10 cellular contexts compared by ENCODE assay signal in genomic region chr5:138461343-138462125, GRCh38. TPM values are rescaled to one million over a fixed set of nuclear protein-coding genes. Genes with fewer than 3 reads are reported as not detected.
A peak's percentile ranks its signal among the peaks of the same experiment; 100 is the strongest.
DNase-seq lines count a peak whose midpoint lies in the region; ATAC-seq and TF ChIP-seq lines count a peak whose summit lies in the region.
"Had no signal": no experiment of that assay in that cellular context is flagged by ENCODE, and none has a peak within 500 bp of the region (broad histone marks: within the 10 kb centered on the region; RNA-seq: fewer than 3 reads in every experiment).

No MANE protein-coding gene starts in this region.

- H3K4me1 Mint-ChIP-seq in activated naive CD8-positive, alpha-beta T cell treated with anti-CD3 and anti-CD28 coated beads, Interleukin-2, amount 50 U/mL, for 24 hours = peaks cover 53% of the 10 kb centered on the region
- H3K4me1 Mint-ChIP-seq in activated T-cell treated with anti-CD3 and anti-CD28 coated beads, Interleukin-2, amount 50 U/mL, for 4 hours (ENCODE audit: low read depth) = peaks cover 41% of the 10 kb centered on the region

- intact Hi-C loops in heart left ventricle (cut with DNase I) (loop anchor here in 1 of 10 donors (5.0 kb wide), 1 partner anchor 81 kb away; the partner anchor contains the start of gene ETF1), Right ventricle myocardium inferior (cut with DNase I) (no loop called here)

- ATAC-seq in heart left ventricle = no peak
- ATAC-seq in Right ventricle myocardium inferior = no peak
- ATAC-seq in activated naive CD8-positive, alpha-beta T cell treated with anti-CD3 and anti-CD28 coated beads, Interleukin-2, amount 50 U/mL, for 24 hours = no peak
- ATAC-seq in thoracic aorta (ENCODE audit: insufficient number of reproducible peaks, low FRiP score, low read depth) = peak; percentile 13
- ATAC-seq in GM18861 (IDR thresholded peaks at IDR 0.05; ENCODE audit: unreplicated experiment) = no peak
- ATAC-seq in activated T-cell treated with anti-CD3 and anti-CD28 coated beads, Interleukin-2, amount 50 U/mL, for 4 hours = no peak
- no peak for ATAC-seq in GM18873 (IDR thresholded peaks at IDR 0.05; ENCODE audit: low FRiP score, unreplicated experiment)
- ATAC-seq: left lung had no signal

- H3K4me3 ChIP-seq in heart left ventricle (no peak overlapping the region), right atrium auricular region (no peak overlapping the region), thoracic aorta (no peak overlapping the region)
- H3K4me3 ChIP-seq: ascending aorta, left lung had no signal

- no peak overlapping the region for H3K4me3 Mint-ChIP-seq in activated naive CD8-positive, alpha-beta T cell treated with anti-CD3 and anti-CD28 coated beads, Interleukin-2, amount 50 U/mL, for 24 hours
- no peak overlapping the region for H3K4me3 Mint-ChIP-seq in activated T-cell treated with anti-CD3 and anti-CD28 coated beads, Interleukin-2, amount 50 U/mL, for 4 hours

- H3K9me3 Mint-ChIP-seq in activated naive CD8-positive, alpha-beta T cell treated with anti-CD3 and anti-CD28 coated beads, Interleukin-2, amount 50 U/mL, for 24 hours = no peaks in the 10 kb centered on the region
- no peaks in the 10 kb centered on the region for H3K9me3 Mint-ChIP-seq in activated T-cell treated with anti-CD3 and anti-CD28 coated beads, Interleukin-2, amount 50 U/mL, for 4 hours

- no peak for TF ChIP-seq POLR2A in heart left ventricle (IDR thresholded peaks at IDR 0.05)

- H3K4me1 ChIP-seq in heart left ventricle (peaks cover 4 to 66% (median 46%) of the 10 kb centered on the region in 12 donors), right atrium auricular region (peaks cover 0 to 55% of the 10 kb centered on the region in 2 donors), thoracic aorta (ENCODE audit: control insufficient read depth in 1 of 2, low read depth in 2 of 2) (peaks cover 10 to 43% of the 10 kb centered on the region in 2 donors)

- TF ChIP-seq CTCF in heart left ventricle (IDR thresholded peaks at IDR 0.05) (no peak), right atrium auricular region (IDR thresholded peaks at IDR 0.05) (no peak), thoracic aorta (IDR thresholded peaks at IDR 0.05) (no peak)

- no peaks in the 10 kb centered on the region for H3K27me3 ChIP-seq in heart left ventricle
- H3K27me3 ChIP-seq in right atrium auricular region = no peaks in the 10 kb centered on the region
- no peaks in the 10 kb centered on the region for H3K27me3 ChIP-seq in thoracic aorta (replicated peaks; ENCODE audit: insufficient read depth)
- H3K27me3 ChIP-seq: ascending aorta had no signal

- no peaks in the 10 kb centered on the region for H3K9me3 ChIP-seq in heart left ventricle
- no peaks in the 10 kb centered on the region for H3K9me3 ChIP-seq in right atrium auricular region
- no peaks in the 10 kb centered on the region for H3K9me3 ChIP-seq in thoracic aorta
- H3K9me3 ChIP-seq: ascending aorta, left lung had no signal

- H3K36me3 ChIP-seq in heart left ventricle = peaks cover 0 to under 1% (median 0%) of the 10 kb centered on the region in 9 donors
- H3K36me3 ChIP-seq in right atrium auricular region = peaks cover 2% of the 10 kb centered on the region
- H3K36me3 ChIP-seq in thoracic aorta = no peaks in the 10 kb centered on the region
- H3K36me3 ChIP-seq: left lung had no signal

- peak overlapping the region; percentile 98 for H3K27ac Mint-ChIP-seq in activated naive CD8-positive, alpha-beta T cell treated with anti-CD3 and anti-CD28 coated beads, Interleukin-2, amount 50 U/mL, for 24 hours

- H3K27ac ChIP-seq in heart left ventricle (peak overlapping the region in 7 of 12 donors; percentile 8 to 64 (median 41)), right atrium auricular region (peak overlapping the region; percentile 43 to 44), thoracic aorta (peak overlapping the region; percentile 17 to 51)
- H3K27ac ChIP-seq: left lung had no signal

- DNase-seq in heart left ventricle (peak in 2 of 5 donors; percentile 50 to 51), Right ventricle myocardium inferior (ENCODE audit: missing footprints) (no peak), right atrium auricular region (ENCODE audit: low spot score) (peak; percentile 70), thoracic aorta (ENCODE audit: low spot score) (no peak)
- no peak for DNase-seq in activated naive CD8-positive, alpha-beta T cell treated with anti-CD3 and anti-CD28 coated beads, Interleukin-2, amount 50 U/mL, for 24 hours
- no peak for DNase-seq in activated T-cell treated with anti-CD3 and anti-CD28 coated beads, Interleukin-2, amount 50 U/mL, for 4 hours
- DNase-seq: left lung had no signal

- no peaks in the 10 kb centered on the region for H3K27me3 Mint-ChIP-seq in activated naive CD8-positive, alpha-beta T cell treated with anti-CD3 and anti-CD28 coated beads, Interleukin-2, amount 50 U/mL, for 24 hours
- H3K27me3 Mint-ChIP-seq in activated T-cell treated with anti-CD3 and anti-CD28 coated beads, Interleukin-2, amount 50 U/mL, for 4 hours (ENCODE audit: low read depth) = no peaks in the 10 kb centered on the region

- H3K36me3 Mint-ChIP-seq in activated naive CD8-positive, alpha-beta T cell treated with anti-CD3 and anti-CD28 coated beads, Interleukin-2, amount 50 U/mL, for 24 hours (ENCODE audit: low read depth) = peaks cover 2% of the 10 kb centered on the region
- H3K36me3 Mint-ChIP-seq in activated T-cell treated with anti-CD3 and anti-CD28 coated beads, Interleukin-2, amount 50 U/mL, for 4 hours (ENCODE audit: insufficient read depth) = peaks cover under 1% of the 10 kb centered on the region

- WGBS in heart left ventricle, 4 donors = 74 to 80% (median 79%) methylated on average over 11 of the region's 11 CpGs

RNA-seq across cellular contexts. Expression of gene EGR1, which starts 3.7 kb away (rescaled TPM):
- total RNA-seq in heart left ventricle (100 to 1,000 TPM in 1 of 9 donors, 10 to 100 TPM in 4, 1 to 10 TPM in 4; 4.0 to 133 (median 15.3) TPM), Right ventricle myocardium inferior (5.5 TPM), right atrium auricular region (10 to 100 TPM; 17.3 to 73.0 TPM), thoracic aorta (100 to 1,000 TPM in 1 of 2 donors, 10 to 100 TPM in 1; 98.3 to 340 TPM)
- 10 to 100 TPM; 13.9 to 16.2 TPM for polyA plus RNA-seq in heart left ventricle
- 10 to 100 TPM; 18.9 to 26.4 (median 20.0) TPM for total RNA-seq in activated T-cell treated with anti-CD3 and anti-CD28 coated beads, Interleukin-2, amount 50 U/mL, for 4 hours

RNA-seq across cellular contexts. Expression of gene REEP2, which starts 22.7 kb away (rescaled TPM):
- 10 to 100 TPM in 3 of 9 donors, 1 to 10 TPM in 6; 1.6 to 11.2 (median 6.2) TPM for total RNA-seq in heart left ventricle
- polyA plus RNA-seq in heart left ventricle = 1 to 10 TPM; 2.8 to 3.9 TPM
- 5.2 TPM for total RNA-seq in Right ventricle myocardium inferior
- 10 to 100 TPM; 27.5 to 28.4 TPM for total RNA-seq in right atrium auricular region
- total RNA-seq in thoracic aorta = 10 to 100 TPM in 1 of 2 donors, 1 to 10 TPM in 1; 8.9 to 11.5 TPM
- 1 to 10 TPM; 1.3 to 1.8 (median 1.7) TPM for total RNA-seq in activated T-cell treated with anti-CD3 and anti-CD28 coated beads, Interleukin-2, amount 50 U/mL, for 4 hours
